ENCODE assay signal across 8 cellular contexts in the genomic region with DNA sequence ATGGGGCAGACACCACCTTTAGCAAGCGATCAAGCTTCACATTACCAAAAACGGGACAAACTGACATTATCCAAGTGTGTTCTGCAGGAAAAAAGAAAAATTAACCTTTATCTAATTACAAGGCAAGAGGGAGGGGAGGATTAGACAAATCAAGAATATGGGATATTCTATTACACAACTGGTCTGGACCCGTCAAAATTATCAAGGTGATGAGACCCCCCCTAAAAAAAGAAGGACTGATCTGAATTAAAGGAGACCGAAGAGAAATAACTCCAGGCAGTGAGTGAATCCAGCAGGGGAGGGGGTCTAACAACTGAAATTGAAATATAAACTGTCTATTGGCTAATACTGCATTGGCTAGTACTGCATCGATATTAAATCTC. TPM values are rescaled to one million over a fixed set of nuclear protein-coding genes. Genes with fewer than 3 reads are reported as not detected.
DNase-seq lines count a peak whose midpoint lies in the region; ATAC-seq, FAIRE-seq and TF ChIP-seq lines count a peak whose summit lies in the region.

No MANE protein-coding gene starts in this region.

- peaks cover 18% of the 10 kb centered on the region for H3K4me1 ChIP-seq in cardiac muscle cell (ENCODE audit: low read depth)
- H3K4me1 ChIP-seq in body of pancreas, result peaks cover 61% of the 10 kb centered on the region
- H3K4me1 ChIP-seq in mesendoderm (ENCODE audit: control insufficient read depth, low read depth, low read length), result peaks cover 2% of the 10 kb centered on the region
- H3K4me1 ChIP-seq in urinary bladder (ENCODE audit: insufficient read depth), result no peaks in the 10 kb centered on the region
- H3K4me1 ChIP-seq in small intestine (ENCODE audit: control insufficient read depth in 2 of 2, insufficient read depth in 1 of 2, low read depth in 1 of 2, low read length in 1 of 2), result no peaks in the 10 kb centered on the region

- H3K4ac ChIP-seq in mesendoderm (ENCODE audit: low read depth, low read length), result no peak overlapping the region

- TF ChIP-seq CTCF in cardiac muscle cell (IDR thresholded peaks at IDR 0.05; ENCODE audit: low read depth, low read length), result no peak
- TF ChIP-seq CTCF in body of pancreas (IDR thresholded peaks at IDR 0.05), result no peak

- H3K27me3 ChIP-seq in cardiac muscle cell (no peaks in the 10 kb centered on the region), body of pancreas (no peaks in the 10 kb centered on the region), mesendoderm (ENCODE audit: insufficient read depth, low read length, poor library complexity) (no peaks in the 10 kb centered on the region), small intestine (ENCODE audit: control insufficient read depth in 2 of 2, insufficient read depth in 2 of 2, low read length in 2 of 2) (no peaks in the 10 kb centered on the region)

- H4K5ac ChIP-seq in mesendoderm (ENCODE audit: low read length), result peak overlapping the region; percentile 52

- ATAC-seq in Right ventricle myocardium inferior (no peak), body of pancreas (no peak), GM18907 (IDR thresholded peaks at IDR 0.05; ENCODE audit: unreplicated experiment) (no peak)

- peak overlapping the region; percentile 53 for H3K4me3 ChIP-seq in cardiac muscle cell
- no peak overlapping the region for H3K4me3 ChIP-seq in body of pancreas
- no peak overlapping the region for H3K4me3 ChIP-seq in mesendoderm (ENCODE audit: low read length)
- H3K4me3 ChIP-seq in urinary bladder (ENCODE audit: low read depth, low read length), result no peak overlapping the region
- H3K4me3 ChIP-seq in small intestine (ENCODE audit: low read depth in 1 of 2, low read length in 2 of 2), result no peak overlapping the region

- H3K56ac ChIP-seq in mesendoderm (ENCODE audit: low read length), result peak overlapping the region; percentile 99

- 27 to 29% methylated on average over 5 of the region's 5 CpGs for WGBS in body of pancreas, 2 donors
- WGBS in mesendoderm (ENCODE audit: extremely low coverage, insufficient coverage, low lambda C conversion rate), result no CpG with 5 or more reads among the region's 5 CpGs
- 24% methylated on average over 5 of the region's 5 CpGs for WGBS in urinary bladder
- 26 to 34% (median 26%) methylated on average over 5 of the region's 5 CpGs for WGBS in small intestine, 3 donors

- H3K23ac ChIP-seq in mesendoderm (ENCODE audit: low read length), result no peak overlapping the region

- H3K79me2 ChIP-seq in mesendoderm (ENCODE audit: control insufficient read depth, insufficient read depth, low read length), result no peaks in the 10 kb centered on the region

- intact Hi-C loops in Right ventricle myocardium inferior (cut with DNase I), result loop anchor here (5.0 to 10.0 kb wide), 2 partner anchors 199 to 512 kb away; a partner anchor contains a TSS
- intact Hi-C loops in body of pancreas (cut with DNase I), result no loop called here

- no peak overlapping the region for H2BK5ac ChIP-seq in mesendoderm (ENCODE audit: low read length)

- FAIRE-seq in small intestine (lab: Jason Lieb, UNC), result no peak

- H3K18ac ChIP-seq in mesendoderm (ENCODE audit: low read length), result no peak overlapping the region

- H3K4me2 ChIP-seq in mesendoderm (ENCODE audit: low read length), result peak overlapping the region; percentile 2

- no peak overlapping the region for H2BK15ac ChIP-seq in mesendoderm (replicated peaks; ENCODE audit: low read depth)

- H4K8ac ChIP-seq in mesendoderm (ENCODE audit: low read depth, low read length), result no peak overlapping the region

- no peaks in the 10 kb centered on the region for H3K79me1 ChIP-seq in mesendoderm (ENCODE audit: low read length)

- H2AK5ac ChIP-seq in mesendoderm (ENCODE audit: low read length), result no peak overlapping the region

- no peak for TF ChIP-seq POLR2A in body of pancreas (IDR thresholded peaks at IDR 0.05)

- peak overlapping the region; percentile 98 for H3K27ac ChIP-seq in cardiac muscle cell
- peak overlapping the region; percentile 93 to 99 (median 97) for H3K27ac ChIP-seq in body of pancreas
- no peak overlapping the region for H3K27ac ChIP-seq in mesendoderm (ENCODE audit: low read depth, low read length)
- peak overlapping the region; percentile 53 for H3K27ac ChIP-seq in urinary bladder (ENCODE audit: low read depth)
- H3K27ac ChIP-seq in small intestine (ENCODE audit: low read depth in 1 of 2, low read length in 1 of 2), result peak overlapping the region in 1 of 2 donors; percentile 99

- H3K36me3 ChIP-seq in cardiac muscle cell (no peaks in the 10 kb centered on the region), body of pancreas (replicated peaks in 1 of 2; ENCODE audit: insufficient read depth in 1 of 2, low read depth in 2 of 2) (peaks cover 0 to 2% of the 10 kb centered on the region in 2 donors), mesendoderm (ENCODE audit: control insufficient read depth, insufficient read depth, low read length) (no peaks in the 10 kb centered on the region), urinary bladder (ENCODE audit: insufficient read depth) (no peaks in the 10 kb centered on the region), small intestine (ENCODE audit: control insufficient read depth in 2 of 2, insufficient read depth in 2 of 2, low read length in 2 of 2) (peaks cover 0 to 3% of the 10 kb centered on the region in 2 donors)

- peak overlapping the region; percentile 90 for H3K9ac ChIP-seq in mesendoderm (ENCODE audit: low read length)

- H3K9me3 ChIP-seq in cardiac muscle cell (ENCODE audit: low read depth) (no peaks in the 10 kb centered on the region), body of pancreas (no peaks in the 10 kb centered on the region), small intestine (ENCODE audit: control insufficient read depth, low read depth) (no peaks in the 10 kb centered on the region)

- no peak overlapping the region for H2BK120ac ChIP-seq in mesendoderm (ENCODE audit: low read depth, low read length)

- no peak for DNase-seq in cardiac muscle cell (ENCODE audit: low read depth in 1 of 2, low spot score in 1 of 2)
- no peak for DNase-seq in Right ventricle myocardium inferior (ENCODE audit: missing footprints)
- DNase-seq in body of pancreas, result no peak
- DNase-seq in mesendoderm, result no peak
- DNase-seq in DMS153 treated with DMSO at 0.1 percent for 48 hours (lab: John Stamatoyannopoulos, UW; ENCODE audit: unreplicated experiment), result no peak
- no peak for DNase-seq in small intestine

RNA-seq across cellular contexts. Expression of a gene that starts 0.4 kb away (rescaled TPM):
- 44.6 and 60.4 TPM in 2 replicates for total RNA-seq in cardiac muscle cell
- polyA plus RNA-seq in cardiac muscle cell, result 53.2 and 54.0 TPM in 2 replicates
- 50.4 TPM for total RNA-seq in Right ventricle myocardium inferior
- total RNA-seq in body of pancreas, result 10 to 100 TPM; 13.8 to 31.9 TPM
- 33.7 TPM for polyA plus RNA-seq in mesendoderm (2013, experiment 1 of 2)
- 32.5 TPM for polyA plus RNA-seq in mesendoderm (2013, experiment 2 of 2)
- total RNA-seq in urinary bladder, result 19.2 TPM
- 42.2 TPM for polyA plus RNA-seq in urinary bladder
- polyA plus RNA-seq in small intestine, result 10 to 100 TPM; 35.3 to 47.4 (median 37.0) TPM

RNA-seq across cellular contexts. Expression of a gene that starts 48.5 kb away (rescaled TPM):
- 0.48 and 0.99 TPM in 2 replicates for total RNA-seq in cardiac muscle cell
- polyA plus RNA-seq in cardiac muscle cell, result 0.48 and 0.62 TPM in 2 replicates
- not detected for total RNA-seq in Right ventricle myocardium inferior
- not detected for total RNA-seq in body of pancreas
- 0.06 TPM for polyA plus RNA-seq in mesendoderm (2013, experiment 1 of 2)
- polyA plus RNA-seq in mesendoderm (2013, experiment 2 of 2), result not detected
- total RNA-seq in urinary bladder, result 0.32 TPM
- 0.19 TPM for polyA plus RNA-seq in urinary bladder
- under 1 TPM in 1 of 3 donors, not detected in 2; 0.25 TPM for polyA plus RNA-seq in small intestine
